ENCODE assay signal across 7 cellular contexts in genomic region chrX:146956760-146957159, GRCh38.
"Had no signal": no experiment of that assay in that cellular context is flagged by ENCODE, and none has a peak within 500 bp of the region (broad histone marks: within the 10 kb centered on the region; RNA-seq: fewer than 3 reads in every experiment).

No MANE protein-coding gene starts in this region.

- FAIRE-seq: G401.6, GM12878, GM12891, GM12892, GM18507 had no signal

- ATAC-seq: GM12878 had no signal

- H3K4me3 ChIP-seq: GM12878 had no signal

- DNase-seq: GDM1, GF-D8 had no signal
